Comparison of ENCODE assay signal across 29 cellular contexts in the genomic region with DNA sequence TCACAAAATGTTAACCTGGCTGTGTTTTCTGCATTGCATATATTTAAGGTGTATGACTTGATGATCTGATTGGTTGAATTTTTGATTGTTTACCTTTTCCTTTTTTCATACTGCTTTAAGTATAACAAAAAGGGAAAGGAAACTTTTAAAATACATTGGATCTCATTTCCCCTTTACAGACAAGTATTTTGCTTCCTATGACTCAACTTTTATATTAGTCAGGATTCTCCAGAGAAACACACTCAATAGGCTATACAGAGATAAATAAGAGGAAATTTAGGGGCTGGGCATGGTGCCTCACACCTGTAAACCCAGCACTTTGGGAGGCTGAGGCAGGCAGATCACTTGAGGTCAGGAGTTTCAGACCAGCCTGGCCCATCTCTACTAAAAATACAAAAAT.
"Had no signal": no experiment of that assay in that cellular context is flagged by ENCODE, and none has a peak within 500 bp of the region (broad histone marks: within the 10 kb centered on the region; RNA-seq: fewer than 3 reads in every experiment).

No MANE protein-coding gene starts in this region.

- FAIRE-seq: keratinocyte had no signal

- H2AFZ ChIP-seq: parathyroid adenoma had no signal

- ATAC-seq: activated CD4-positive, CD25-positive, alpha-beta regulatory T cell treated with anti-CD3 and anti-CD28 coated beads, Interleukin-2, amount 50 U/mL, for 24 hours; activated T-helper 17 cell treated with anti-CD3 and anti-CD28 coated beads, Interleukin-2, amount 50 U/mL, for 72 hours; effector memory CD8-positive, alpha-beta T cell; left colon; right cardiac atrium; T-helper 17 cell had no signal

- H3K4me3 ChIP-seq: breast epithelium, coronary artery, tibial nerve had no signal

- H3K4me1 ChIP-seq: breast epithelium, parathyroid adenoma, tibial nerve had no signal

- H3K27ac Mint-ChIP-seq: activated T-helper 17 cell treated with anti-CD3 and anti-CD28 coated beads, Interleukin-2, amount 50 U/mL, for 72 hours; effector memory CD8-positive, alpha-beta T cell; mesothelial cell of epicardium; naive B cell; nephron progenitor cell; T-helper 17 cell had no signal

- H3K79me2 ChIP-seq: parathyroid adenoma had no signal

- H3K4me1 Mint-ChIP-seq: activated T-helper 17 cell treated with anti-CD3 and anti-CD28 coated beads, Interleukin-2, amount 50 U/mL, for 72 hours; central memory CD8-positive, alpha-beta T cell; naive B cell; T-helper 17 cell had no signal

- H3K27me3 ChIP-seq: breast epithelium had no signal

- H3K36me3 Mint-ChIP-seq: mesothelial cell of epicardium, naive B cell had no signal

- H3K9me3 ChIP-seq: breast epithelium, tibial nerve had no signal

- DNase-seq: activated CD4-positive, alpha-beta T cell treated with anti-CD3 and anti-CD28 coated beads for 48 hours; activated CD4-positive, alpha-beta T cell treated with anti-CD3 and anti-CD28 coated beads, Interleukin-2, amount 50 U/mL, for 48 hours; activated CD8-positive, alpha-beta memory T cell treated with anti-CD3 and anti-CD28 coated beads for 24 hours; activated gamma-delta T cell treated with Interleukin-2 at 50 U/mL for 16 hours; activated naive CD4-positive, alpha-beta T cell treated with anti-CD3 and anti-CD28 coated beads, Interleukin-2, amount 50 U/mL, for 16 hours; activated T-cell treated with anti-CD3 and anti-CD28 coated beads, Interleukin-2, amount 50 U/mL, for 1 hour; amniotic stem cell; effector memory CD8-positive, alpha-beta T cell; head of caudate nucleus; hippocampal formation; left colon; mammary epithelial cell; naive B cell; nephron progenitor cell; right cardiac atrium; stimulated activated CD4-positive, alpha-beta T cell treated with anti-CD3 and anti-CD28 coated beads, Interleukin-2, amount 100 ng/mL, for 48 hours; stimulated activated naive CD4-positive, alpha-beta T cell treated with Interleukin-2 at 50 U/mL for 16 hours; T-helper 17 cell; T1000; WERI-Rb-1 had no signal

- H3K36me3 ChIP-seq: breast epithelium, tibial nerve, WERI-Rb-1 had no signal

- H3K4me3 Mint-ChIP-seq: activated T-helper 17 cell treated with anti-CD3 and anti-CD28 coated beads, Interleukin-2, amount 50 U/mL, for 72 hours; central memory CD8-positive, alpha-beta T cell; effector memory CD8-positive, alpha-beta T cell; mesothelial cell of epicardium; naive B cell; nephron progenitor cell; T-helper 17 cell had no signal

- H3K9me3 Mint-ChIP-seq: activated T-helper 17 cell treated with anti-CD3 and anti-CD28 coated beads, Interleukin-2, amount 50 U/mL, for 72 hours; central memory CD8-positive, alpha-beta T cell; mesothelial cell of epicardium had no signal

- H3K27ac ChIP-seq: breast epithelium, coronary artery, parathyroid adenoma, tibial nerve, WERI-Rb-1 had no signal

- H3K9ac ChIP-seq: parathyroid adenoma had no signal
